In the genomic region with DNA sequence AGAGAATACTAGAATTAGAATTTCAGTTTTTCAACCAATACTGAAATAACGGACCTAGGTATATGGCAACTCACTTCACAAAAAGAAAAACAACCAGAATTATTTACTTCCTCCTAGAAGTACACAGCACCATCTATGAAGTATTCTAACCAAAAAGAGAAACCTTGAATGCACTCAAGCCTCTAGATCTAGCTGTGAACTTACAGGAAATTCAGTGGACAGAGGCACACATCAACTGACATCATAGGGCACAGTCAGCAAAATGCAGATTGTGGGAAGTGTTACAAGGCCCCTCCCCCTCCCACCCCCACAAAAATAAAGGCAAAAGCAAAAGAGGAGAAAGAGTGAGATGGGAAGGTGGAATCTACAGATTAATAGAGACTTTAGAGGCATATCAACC, we compare ENCODE assay signal across 28 cellular contexts.
"Had no signal": no experiment of that assay in that cellular context is flagged by ENCODE, and none has a peak within 500 bp of the region (broad histone marks: within the 10 kb centered on the region; RNA-seq: fewer than 3 reads in every experiment).

No MANE protein-coding gene starts in this region.

- H3K4me1 ChIP-seq: esophagus squamous epithelium, prostate gland, right atrium auricular region, suprapubic skin, upper lobe of right lung, uterus had no signal

- H3K4me1 Mint-ChIP-seq: naive thymus-derived CD8-positive, alpha-beta T cell; stimulated activated naive CD8-positive, alpha-beta T cell treated with anti-CD3 and anti-CD28 coated beads, Interleukin-15, amount 100 ng/mL, for 72 hours had no signal

- H3K36me3 ChIP-seq: esophagus squamous epithelium, gastrocnemius medialis, heart left ventricle, left lung, prostate gland, right atrium auricular region, suprapubic skin, transverse colon, upper lobe of right lung, uterus had no signal

- H3K27me3 Mint-ChIP-seq: effector memory CD8-positive, alpha-beta T cell; stimulated activated naive CD8-positive, alpha-beta T cell treated with anti-CD3 and anti-CD28 coated beads, Interleukin-15, amount 100 ng/mL, for 72 hours had no signal

- H3K27ac Mint-ChIP-seq: effector memory CD8-positive, alpha-beta T cell; naive thymus-derived CD8-positive, alpha-beta T cell; nephron progenitor cell; stimulated activated naive CD8-positive, alpha-beta T cell treated with anti-CD3 and anti-CD28 coated beads, Interleukin-15, amount 100 ng/mL, for 72 hours had no signal

- FAIRE-seq: kidney had no signal

- H3K4me3 Mint-ChIP-seq: effector memory CD8-positive, alpha-beta T cell; naive thymus-derived CD8-positive, alpha-beta T cell; nephron progenitor cell; stimulated activated naive CD8-positive, alpha-beta T cell treated with anti-CD3 and anti-CD28 coated beads, Interleukin-15, amount 100 ng/mL, for 72 hours had no signal

- H3K27ac ChIP-seq: esophagus squamous epithelium, gastrocnemius medialis, heart left ventricle, hepatocyte, prostate gland, right atrium auricular region, suprapubic skin, transverse colon, upper lobe of right lung, uterus had no signal

- DNase-seq: cortex of kidney; effector memory CD8-positive, alpha-beta T cell; erythroblast; esophagus squamous epithelium; foreskin fibroblast; gastrocnemius medialis; heart left ventricle; kidney; left lung; mesendoderm; naive thymus-derived CD8-positive, alpha-beta T cell; nephron progenitor cell; nucleus accumbens; stimulated activated CD4-positive, alpha-beta T cell treated with anti-CD3 and anti-CD28 coated beads, Interleukin-12 subunit alpha, Interleukin-12 subunit beta, amount 100 ng/mL, for 4 hours; stimulated activated CD4-positive, alpha-beta T cell treated with anti-CD3 and anti-CD28 coated beads, Interleukin-1b, Interleukin-23, amount 100 ng/mL, for 48 hours; stimulated activated CD4-positive, alpha-beta T cell treated with anti-CD3 and anti-CD28 coated beads, Interleukin-4, amount 100 ng/mL, for 1 hour; stimulated activated CD8-positive, alpha-beta memory T cell treated with anti-CD3 and anti-CD28 coated beads, Interleukin-4, amount 100 ng/mL, for 48 hours; stimulated activated naive CD4-positive, alpha-beta T cell; stimulated activated naive CD8-positive, alpha-beta T cell treated with anti-CD3 and anti-CD28 coated beads, Interleukin-15, amount 100 ng/mL, for 72 hours; transverse colon; upper lobe of right lung; uterus had no signal

- ATAC-seq: effector memory CD8-positive, alpha-beta T cell; gastrocnemius medialis; heart left ventricle; left lung; naive thymus-derived CD8-positive, alpha-beta T cell; sciatic nerve; stimulated activated naive CD8-positive, alpha-beta T cell treated with anti-CD3 and anti-CD28 coated beads, Interleukin-15, amount 100 ng/mL, for 72 hours; upper lobe of right lung had no signal

- H3K36me3 Mint-ChIP-seq: naive thymus-derived CD8-positive, alpha-beta T cell had no signal

- H3K9me3 Mint-ChIP-seq: effector memory CD8-positive, alpha-beta T cell; naive thymus-derived CD8-positive, alpha-beta T cell; nephron progenitor cell; stimulated activated naive CD8-positive, alpha-beta T cell treated with anti-CD3 and anti-CD28 coated beads, Interleukin-15, amount 100 ng/mL, for 72 hours had no signal

- H3K4me3 ChIP-seq: esophagus squamous epithelium, gastrocnemius medialis, heart left ventricle, hepatocyte, left lung, prostate gland, right atrium auricular region, smooth muscle cell, suprapubic skin, transverse colon, upper lobe of right lung, uterus had no signal

- H3K9me3 ChIP-seq: esophagus squamous epithelium, gastrocnemius medialis, heart left ventricle, left lung, prostate gland, right atrium auricular region, suprapubic skin, transverse colon, upper lobe of right lung, uterus had no signal

- H3K4me2 ChIP-seq: hepatocyte, smooth muscle cell had no signal

- H2AFZ ChIP-seq: hepatocyte had no signal

- H3K27me3 ChIP-seq: esophagus squamous epithelium, gastrocnemius medialis, heart left ventricle, hepatocyte, left lung, right atrium auricular region, suprapubic skin, transverse colon, upper lobe of right lung, uterus had no signal

- H3K79me2 ChIP-seq: hepatocyte had no signal
